22 cellular contexts compared by ENCODE assay signal in the genomic region with DNA sequence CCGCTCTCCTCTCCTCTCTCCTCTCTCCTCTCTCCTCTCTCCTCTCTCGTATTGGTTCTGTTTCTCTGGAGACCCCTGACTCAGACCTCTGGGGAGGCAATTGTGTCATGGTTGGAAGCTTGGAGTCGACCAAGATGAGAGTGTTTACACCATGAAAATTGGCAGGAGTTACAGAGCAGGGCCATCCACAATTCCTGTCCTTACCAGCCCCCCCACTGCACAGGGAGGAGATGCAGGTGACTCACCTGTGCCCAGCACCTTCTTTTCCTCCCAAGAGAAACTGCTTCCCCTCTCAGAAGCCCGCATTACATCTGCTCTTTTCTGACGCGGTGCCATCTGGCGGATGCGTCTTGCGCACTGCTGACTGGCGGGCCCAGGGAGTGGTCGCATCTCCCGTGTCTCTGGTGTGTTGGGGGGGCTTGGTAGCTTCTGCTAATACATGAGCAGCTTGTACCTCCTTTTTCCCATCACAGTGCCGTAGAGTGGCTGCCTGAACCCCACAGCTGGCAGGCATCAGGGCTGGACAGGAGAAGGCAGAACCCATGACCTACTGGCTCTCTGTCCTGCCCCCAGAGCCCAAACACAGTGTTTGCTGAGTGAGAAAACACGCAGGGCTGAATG. TPM values are rescaled to one million over a fixed set of nuclear protein-coding genes. Genes with fewer than 3 reads are reported as not detected.
DNase-seq lines count a peak whose midpoint lies in the region; ATAC-seq and TF ChIP-seq lines count a peak whose summit lies in the region.
"Had no signal": no experiment of that assay in that cellular context is flagged by ENCODE, and none has a peak within 500 bp of the region (broad histone marks: within the 10 kb centered on the region; RNA-seq: fewer than 3 reads in every experiment).

No MANE protein-coding gene starts in this region.

- no peaks in the 10 kb centered on the region for H3K9me3 ChIP-seq in SJSA1 (replicated peaks)
- no peaks in the 10 kb centered on the region for H3K9me3 ChIP-seq in lower lobe of right lung
- H3K9me3 ChIP-seq: MG63 had no signal

- ATAC-seq in foreskin keratinocyte (peak; percentile 23), lower lobe of right lung (no peak)
- ATAC-seq: GM23338 had no signal

- H3K4me1 ChIP-seq in SJSA1 (replicated peaks) (peaks cover 68% of the 10 kb centered on the region), foreskin keratinocyte (peaks cover 8% of the 10 kb centered on the region), lower lobe of right lung (no peaks in the 10 kb centered on the region)

- intact Hi-C loops in posterior vena cava (cut with DNase I) (no loop called here), lower lobe of right lung (cut with DNase I) (no loop called here)

- TF ChIP-seq CTCF in foreskin keratinocyte (conservative IDR thresholded peaks at IDR 0.05) (no peak), lower lobe of right lung (IDR thresholded peaks at IDR 0.05) (no peak)

- H3K27me3 ChIP-seq in SJSA1 (replicated peaks) (no peaks in the 10 kb centered on the region), foreskin keratinocyte (peaks cover 2% of the 10 kb centered on the region), lower lobe of right lung (ENCODE audit: low read depth) (no peaks in the 10 kb centered on the region)
- H3K27me3 ChIP-seq: MG63 had no signal

- no peak overlapping the region for H3K4me3 ChIP-seq in SJSA1
- H3K4me3 ChIP-seq in lower lobe of right lung = no peak overlapping the region
- H3K4me3 ChIP-seq: GM23338, MG63, SK-N-MC had no signal

- H3K27ac ChIP-seq in SJSA1 (peak overlapping the region; percentile 83), foreskin keratinocyte (no peak overlapping the region), lower lobe of right lung (no peak overlapping the region)
- H3K27ac ChIP-seq: RWPE1, SK-N-MC had no signal

- H3K36me3 ChIP-seq in SJSA1 (no peaks in the 10 kb centered on the region), lower lobe of right lung (no peaks in the 10 kb centered on the region)
- H3K36me3 ChIP-seq: MG63 had no signal

- DNase-seq in NCI-H2171 (lab: John Stamatoyannopoulos, UW) = peak; percentile 45
- DNase-seq in SJSA1 (ENCODE audit: low read depth in 1 of 2, low spot score in 2 of 2) = no peak
- DNase-seq in foreskin keratinocyte = peak in 1 of 2 donors; percentile 44
- DNase-seq in posterior vena cava (ENCODE audit: low spot score) = peak; percentile 66
- DNase-seq in lower lobe of right lung = no peak
- DNase-seq in activated naive CD4-positive, alpha-beta T cell (lab: John Stamatoyannopoulos, UW) = no peak
- no peak for DNase-seq in SHP77 (lab: John Stamatoyannopoulos, UW)
- DNase-seq: ACHN, AML-193, COR-L47, DMS153, MG63, NCI-H1092, NCI-H146, NCI-H2081 treated with DMSO at 0.1 percent for 48 hours, NCI-H2227 treated with DMSO at 0.1 percent for 48 hours, NCI-H526, OCI-M1 had no signal

RNA-seq across cellular contexts. Expression of gene GPR78, which starts 31.4 kb away (rescaled TPM):
- 1.5 and 4.6 TPM in 2 replicates for total RNA-seq in SJSA1 (2014; rRNA removed; shearing (Covaris generic))
- total RNA-seq in foreskin keratinocyte (not detected in 2 replicates), posterior vena cava (under 1 TPM; 0.09 to 0.10 TPM), lower lobe of right lung (0.21 TPM)
- polyA plus RNA-seq in foreskin keratinocyte = not detected in 2 replicates
- polyA plus RNA-seq: CD14-positive monocyte had no signal

RNA-seq across cellular contexts. Expression of gene CPZ, which starts 43.7 kb away (rescaled TPM):
- 130 and 165 TPM in 2 replicates for total RNA-seq in SJSA1 (2014; rRNA removed; shearing (Covaris generic))
- total RNA-seq in foreskin keratinocyte (not detected in 2 replicates), posterior vena cava (10 to 100 TPM in 1 of 2 donors, 1 to 10 TPM in 1; 5.3 to 15.6 TPM), lower lobe of right lung (6.0 TPM)
- not detected in 2 replicates for polyA plus RNA-seq in foreskin keratinocyte
- polyA plus RNA-seq: CD14-positive monocyte had no signal

Comparison
In these comparisons a context has a peak if more than half of its experiments do, and no peak if none do; other contexts are left out.
1. DNase-seq: peak in NCI-H2171 (single experiment) and posterior vena cava (single experiment); none in SJSA1 (0 of 2), lower lobe of right lung (single experiment), activated naive CD4-positive, alpha-beta T cell (0 of 4) and SHP77 (0 of 2).